In the genomic region with DNA sequence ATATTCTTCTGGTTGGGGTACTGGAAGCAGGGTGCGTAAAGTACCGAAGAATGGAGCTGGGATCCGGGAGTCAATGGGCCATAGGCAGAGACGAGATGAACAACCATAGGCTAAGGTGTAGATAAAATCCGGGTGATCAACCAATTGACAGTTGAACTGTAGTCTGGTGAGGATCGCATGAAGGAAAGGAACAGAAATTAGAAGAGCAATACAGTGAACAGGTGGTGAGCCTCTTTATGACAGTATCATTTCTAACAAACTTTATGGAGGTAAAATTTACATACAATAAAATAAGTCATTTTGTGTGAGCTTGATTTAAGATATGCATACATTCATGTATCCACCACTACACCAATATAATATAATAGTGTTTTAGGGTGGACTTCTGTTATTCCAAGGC, we compare ENCODE assay signal across 5 cellular contexts.
"Had no signal": no experiment of that assay in that cellular context is flagged by ENCODE, and none has a peak within 500 bp of the region (broad histone marks: within the 10 kb centered on the region; RNA-seq: fewer than 3 reads in every experiment).

No MANE protein-coding gene starts in this region.

- H2AFZ ChIP-seq: GM23338 had no signal

- H3K4me3 ChIP-seq: GM23338 had no signal

- ATAC-seq: GM23338 had no signal

- FAIRE-seq: H1 had no signal

- DNase-seq: H9, HCEC 1CT, IMR-90 had no signal

- H3K4me2 ChIP-seq: GM23338 had no signal
